ENCODE assay signal across 26 cellular contexts in genomic region chr11:19398273-19398672, GRCh38.
DNase-seq lines count a peak whose midpoint lies in the region; ATAC-seq, FAIRE-seq and TF ChIP-seq lines count a peak whose summit lies in the region.
"Had no signal": no experiment of that assay in that cellular context is flagged by ENCODE, and none has a peak within 500 bp of the region (broad histone marks: within the 10 kb centered on the region; RNA-seq: fewer than 3 reads in every experiment).

No MANE protein-coding gene starts in this region.

- no peak overlapping the region for H2AFZ ChIP-seq in HepG2 (ENCODE audit: low read length)

- H3K4me2 ChIP-seq in HepG2 (ENCODE audit: low read depth, low read length) = no peak overlapping the region

- H3K27ac ChIP-seq in coronary artery (no peak overlapping the region), HepG2 (ENCODE audit: extremely low read length, insufficient read depth, low read length) (no peak overlapping the region), skeletal muscle tissue (ENCODE audit: low read depth, low read length) (peak overlapping the region; percentile 28)
- no peak overlapping the region for H3K27ac ChIP-seq in CD4-positive, alpha-beta memory T cell (ENCODE audit: low read depth, low read length)
- H3K27ac ChIP-seq: breast epithelium, foreskin keratinocyte had no signal

- no peaks in the 10 kb centered on the region for H3K4me1 Mint-ChIP-seq in naive thymus-derived CD8-positive, alpha-beta T cell
- peaks cover 0 to 3% (median under 1%) of the 10 kb centered on the region in 4 donors for H3K4me1 Mint-ChIP-seq in CD4-positive, alpha-beta memory T cell
- H3K4me1 Mint-ChIP-seq: naive B cell, T-cell had no signal

- H3K9me3 ChIP-seq in HepG2 (ENCODE audit: low read length) (no peaks in the 10 kb centered on the region), skeletal muscle tissue (ENCODE audit: control insufficient read depth in 3 of 3, low read length in 3 of 3) (no peaks in the 10 kb centered on the region)
- H3K9me3 ChIP-seq in CD4-positive, alpha-beta memory T cell (ENCODE audit: control insufficient read depth in 1 of 2, low read length in 2 of 2) = no peaks in the 10 kb centered on the region
- H3K9me3 ChIP-seq: breast epithelium had no signal

- TF ChIP-seq EP300 in HepG2 (IDR thresholded peaks at IDR 0.05; ENCODE audit: low read depth in 2 of 2, low read length in 2 of 2) = no peak
- TF ChIP-seq EP300 in HepG2 (CRISPR knock-in tag; IDR thresholded peaks at IDR 0.05; ENCODE audit: borderline replicate concordance) = no peak

- H3K9ac ChIP-seq in HepG2 (ENCODE audit: insufficient read depth, low read depth, low read length) (no peak overlapping the region), skeletal muscle tissue (ENCODE audit: low read depth in 1 of 3, low read length in 3 of 3) (no peak overlapping the region)

- peaks cover 4 to 17% (median 6%) of the 10 kb centered on the region in 5 donors for H3K27me3 Mint-ChIP-seq in naive thymus-derived CD8-positive, alpha-beta T cell
- peaks cover 0 to 6% of the 10 kb centered on the region in 2 donors for H3K27me3 Mint-ChIP-seq in CD4-positive, alpha-beta memory T cell

- DNase-seq in HCEC 1CT = peak; percentile 29
- peak; percentile 41 for DNase-seq in coronary artery (ENCODE audit: low spot score)
- DNase-seq in HepG2 (ENCODE audit: low spot score) = no peak
- no peak for DNase-seq in naive thymus-derived CD8-positive, alpha-beta T cell
- no peak for DNase-seq in G401 (ENCODE audit: low spot score)
- no peak for DNase-seq in CD4-positive, alpha-beta memory T cell
- DNase-seq: activated CD4-positive, alpha-beta T cell treated with anti-CD3 and anti-CD28 coated beads, Interleukin-2, amount 50 U/mL, for 48 hours; activated naive CD4-positive, alpha-beta T cell treated with Interleukin-2 at 50 U/mL for 16 hours; amniotic stem cell; effector CD4-positive, alpha-beta T cell; foreskin keratinocyte; KBM-7; MM.1S; naive B cell; NCI-H1417 treated with DMSO at 0.1 percent for 48 hours; NCI-H2081; NCI-H226; stimulated activated CD4-positive, alpha-beta T cell treated with anti-CD3 and anti-CD28 coated beads, Interleukin-2, amount 100 ng/mL, for 24 hours; T-cell; trophoblast cell had no signal

- no peak for TF ChIP-seq RAD21 in HepG2 (CRISPR knock-in tag; IDR thresholded peaks at IDR 0.05)

- no peak for FAIRE-seq in HepG2 (lab: Jason Lieb, UNC)
- FAIRE-seq: GM12878, H1 had no signal

- TF ChIP-seq POLR2A in HepG2 (IDR thresholded peaks at IDR 0.05; ENCODE audit: insufficient read depth in 1 of 2, low read depth in 2 of 2, low read length in 2 of 2) = no peak

- no peaks in the 10 kb centered on the region for H3K36me3 Mint-ChIP-seq in naive thymus-derived CD8-positive, alpha-beta T cell
- no peaks in the 10 kb centered on the region for H3K36me3 Mint-ChIP-seq in CD4-positive, alpha-beta memory T cell
- H3K36me3 Mint-ChIP-seq: naive B cell, T-cell had no signal

- no peak overlapping the region for H3K4me3 Mint-ChIP-seq in naive thymus-derived CD8-positive, alpha-beta T cell
- no peak overlapping the region for H3K4me3 Mint-ChIP-seq in CD4-positive, alpha-beta memory T cell
- H3K4me3 Mint-ChIP-seq: naive B cell, T-cell had no signal

- no peaks in the 10 kb centered on the region for H3K9me3 Mint-ChIP-seq in naive thymus-derived CD8-positive, alpha-beta T cell
- H3K9me3 Mint-ChIP-seq in CD4-positive, alpha-beta memory T cell = no peaks in the 10 kb centered on the region
- H3K9me3 Mint-ChIP-seq: T-cell had no signal

- no TSS peak for BruUV-seq in HepG2 (replicated peaks; lab: Mats Ljungman, UMichigan)

- POLR2A ChIA-PET in HepG2 (lab: Yijun Ruan, JAX) = no interaction called here
- POLR2A ChIA-PET in naive thymus-derived CD8-positive, alpha-beta T cell (lab: Charles Lee) = no interaction called here
- POLR2A ChIA-PET in CD4-positive, alpha-beta memory T cell (lab: Charles Lee; ENCODE audit: partially characterized antibody) = no interaction called here

- 51% methylated on average over 5 of the region's 5 CpGs for WGBS in HepG2 (ENCODE audit: low lambda C conversion rate)

- no peaks in the 10 kb centered on the region for H3K36me3 ChIP-seq in HepG2 (replicated peaks in 1 of 2; ENCODE audit: control insufficient read depth in 1 of 2, insufficient read depth in 2 of 2, low read length in 2 of 2)
- H3K36me3 ChIP-seq in skeletal muscle tissue (ENCODE audit: control insufficient read depth in 3 of 3, insufficient read depth in 3 of 3, low read length in 3 of 3) = no peaks in the 10 kb centered on the region
- no peaks in the 10 kb centered on the region for H3K36me3 ChIP-seq in CD4-positive, alpha-beta memory T cell (ENCODE audit: insufficient read depth, low read length)
- H3K36me3 ChIP-seq: breast epithelium had no signal

- no peak overlapping the region for H3K27ac Mint-ChIP-seq in naive thymus-derived CD8-positive, alpha-beta T cell
- H3K27ac Mint-ChIP-seq in CD4-positive, alpha-beta memory T cell = no peak overlapping the region
- H3K27ac Mint-ChIP-seq: naive B cell, T-cell had no signal

- no peaks in the 10 kb centered on the region for H3K79me2 ChIP-seq in HepG2 (ENCODE audit: insufficient read depth, low read length)

- ATAC-seq in HepG2 (no peak), HG03521 (IDR thresholded peaks at IDR 0.05; ENCODE audit: unreplicated experiment) (no peak)
- no peak for ATAC-seq in naive thymus-derived CD8-positive, alpha-beta T cell
- ATAC-seq: GM12878, left colon, T-cell had no signal

- in situ Hi-C loops in HepG2 (cut with HindIII; ENCODE audit: extremely low pct_ligation_motif_present, low pct_unique_long_range_greater_than_20kb) (no loop called here), G401 (cut with HindIII; ENCODE audit: low sequenced_read_pairs) (no loop called here)

- no peaks in the 10 kb centered on the region for H3K4me1 ChIP-seq in HepG2 (ENCODE audit: insufficient read depth, low read length)
- peaks cover 6 to 9% (median 7%) of the 10 kb centered on the region in 3 donors for H3K4me1 ChIP-seq in skeletal muscle tissue (ENCODE audit: control insufficient read depth in 3 of 3, insufficient read depth in 3 of 3, low read length in 3 of 3)
- no peaks in the 10 kb centered on the region for H3K4me1 ChIP-seq in CD4-positive, alpha-beta memory T cell (ENCODE audit: insufficient read depth, low read length)
- H3K4me1 ChIP-seq: breast epithelium, foreskin keratinocyte had no signal

- intact Hi-C loops in HepG2 (cut with micrococcal nuclease; ENCODE audit: unreplicated experiment) = no loop called here
- intact Hi-C loops in CD4-positive, alpha-beta memory T cell (cut with micrococcal nuclease) = no loop called here

- no peaks in the 10 kb centered on the region for H4K20me1 ChIP-seq in HepG2 (ENCODE audit: insufficient read depth, low read length)

- no peak overlapping the region for H3K4me3 ChIP-seq in coronary artery
- no peak overlapping the region for H3K4me3 ChIP-seq in HepG2 (replicated peaks in 1 of 3; ENCODE audit: insufficient read depth in 1 of 3, low read depth in 2 of 3, low read length in 3 of 3)
- no peak overlapping the region for H3K4me3 ChIP-seq in skeletal muscle tissue (ENCODE audit: low read length in 3 of 3)
- no peak overlapping the region for H3K4me3 ChIP-seq in CD4-positive, alpha-beta memory T cell (ENCODE audit: low read length in 2 of 2)
- H3K4me3 ChIP-seq: breast epithelium, GM12878 had no signal

- CTCF ChIA-PET in HepG2 (lab: Yijun Ruan, JAX; ENCODE audit: low intra/inter-chr PET ratio, low total read pairs) = no interaction called here
- CTCF ChIA-PET in CD4-positive, alpha-beta memory T cell (lab: Charles Lee; ENCODE audit: partially characterized antibody) = no interaction called here

- H3K27me3 ChIP-seq in HepG2 (ENCODE audit: control insufficient read depth in 1 of 2, insufficient read depth in 2 of 2, low read length in 2 of 2) (peaks cover 0 to 2% of the 10 kb centered on the region in 2 experiments; a peak in 4 of 5 replicates), skeletal muscle tissue (ENCODE audit: control insufficient read depth in 3 of 3, insufficient read depth in 3 of 3, low read length in 3 of 3) (peaks cover 0 to 6% (median 2%) of the 10 kb centered on the region in 3 donors)
- no peaks in the 10 kb centered on the region for H3K27me3 ChIP-seq in CD4-positive, alpha-beta memory T cell (ENCODE audit: insufficient read depth, low read length)
- H3K27me3 ChIP-seq: breast epithelium, foreskin keratinocyte had no signal

- TF ChIP-seq CTCF in coronary artery (IDR thresholded peaks at IDR 0.05) (no peak), HepG2 (CRISPR knock-in tag; IDR thresholded peaks at IDR 0.05) (no peak)

TF ChIP-seq in HepG2, 621 proteins besides CTCF, POLR2A, EP300 and RAD21:
- no peak for TF ChIP-seq ZFP91 (CRISPR knock-in tag; IDR thresholded peaks at IDR 0.05; ENCODE audit: borderline replicate concordance)
- TF ChIP-seq MEIS2 (CRISPR knock-in tag; IDR thresholded peaks at IDR 0.05) = no peak
- TF ChIP-seq ATF7 (IDR thresholded peaks at IDR 0.05) = peak; percentile 33; the same call in 1 of the 2 replicates
- no peak for TF ChIP-seq ATF7 (CRISPR knock-in tag; IDR thresholded peaks at IDR 0.05)
- no peak for TF ChIP-seq SIX1 (CRISPR knock-in tag; IDR thresholded peaks at IDR 0.05; ENCODE audit: borderline replicate concordance)
- no peak for TF ChIP-seq CREB1 (IDR thresholded peaks at IDR 0.05)
- no peak for TF ChIP-seq CREB1 (CRISPR knock-in tag; IDR thresholded peaks at IDR 0.05)

Comparison
In these comparisons a context has a peak if more than half of its experiments do, and no peak if none do; other contexts are left out.
1. DNase-seq: peak in HCEC 1CT (single experiment) and coronary artery (single experiment); none in HepG2 (single experiment), naive thymus-derived CD8-positive, alpha-beta T cell (0 of 10), G401 (single experiment) and CD4-positive, alpha-beta memory T cell (0 of 5).